14 cellular contexts compared by ENCODE assay signal in genomic region chr13:44853641-44854040, GRCh38.
DNase-seq lines count a peak whose midpoint lies in the region; ATAC-seq, FAIRE-seq and TF ChIP-seq lines count a peak whose summit lies in the region.
"Had no signal": no experiment of that assay in that cellular context is flagged by ENCODE, and none has a peak within 500 bp of the region (broad histone marks: within the 10 kb centered on the region; RNA-seq: fewer than 3 reads in every experiment).

No MANE protein-coding gene starts in this region.

- H3K27ac Mint-ChIP-seq in activated CD8-positive, alpha-beta T cell treated with anti-CD3 and anti-CD28 coated beads for 36 hours, result no peak overlapping the region
- H3K27ac Mint-ChIP-seq: memory B cell had no signal

- TF ChIP-seq POLR2A in A549 (IDR thresholded peaks at IDR 0.05; ENCODE audit: low read length), result no peak

- H3K4me1 ChIP-seq in A549, result peaks cover 20% of the 10 kb centered on the region
- peaks cover 0 to 8% of the 10 kb centered on the region in 2 donors for H3K4me1 ChIP-seq in lung (ENCODE audit: control insufficient read depth in 2 of 2, insufficient read depth in 2 of 2, low read length in 2 of 2)

- CTCF ChIA-PET in A549 (lab: Yijun Ruan, JAX), result interaction anchor here (0.7 kb wide), 1 partner anchor 21 kb away, joined by 3 read pairs; no protein-coding TSS in a partner anchor
- CTCF ChIA-PET in activated CD8-positive, alpha-beta T cell treated with anti-CD3 and anti-CD28 coated beads for 36 hours (lab: Charles Lee), result no interaction called here

- H3K27me3 Mint-ChIP-seq in activated CD8-positive, alpha-beta T cell treated with anti-CD3 and anti-CD28 coated beads for 36 hours, result peaks cover 9% of the 10 kb centered on the region

- no peak overlapping the region for H3K4me3 Mint-ChIP-seq in activated CD8-positive, alpha-beta T cell treated with anti-CD3 and anti-CD28 coated beads for 36 hours
- H3K4me3 Mint-ChIP-seq: memory B cell had no signal

- no peaks in the 10 kb centered on the region for H3K9me3 Mint-ChIP-seq in activated CD8-positive, alpha-beta T cell treated with anti-CD3 and anti-CD28 coated beads for 36 hours
- H3K9me3 Mint-ChIP-seq: memory B cell had no signal

- TF ChIP-seq CTCF in A549 (IDR thresholded peaks at IDR 0.05) (no peak), epithelial cell of proximal tubule (conservative IDR thresholded peaks at IDR 0.05; ENCODE audit: low read depth, low read length) (no peak), lung (IDR thresholded peaks at IDR 0.05; ENCODE audit: control extremely low read depth, extremely low read depth) (no peak)
- TF ChIP-seq CTCF in activated CD8-positive, alpha-beta T cell treated with anti-CD3 and anti-CD28 coated beads for 36 hours (IDR thresholded peaks at IDR 0.05), result no peak

- H3K4me2 ChIP-seq in A549, result peak overlapping the region; percentile 68

- no peaks in the 10 kb centered on the region for H3K27me3 ChIP-seq in lung (ENCODE audit: control insufficient read depth, insufficient read depth)
- H3K27me3 ChIP-seq: testis had no signal

- FAIRE-seq in A549 (lab: Jason Lieb, UNC), result no peak

- no peaks in the 10 kb centered on the region for H3K9me3 ChIP-seq in A549
- H3K9me3 ChIP-seq in lung (ENCODE audit: control insufficient read depth in 2 of 2, insufficient read depth in 1 of 2, low read length in 1 of 2), result no peaks in the 10 kb centered on the region
- H3K9me3 ChIP-seq: testis had no signal

- peak; percentile 20 to 71 for DNase-seq in A549 (ENCODE audit: low read depth in 1 of 2, low spot score in 1 of 2)
- DNase-seq in HuH-7.5 (ENCODE audit: low spot score), result peak; percentile 25
- peak; percentile 80 for DNase-seq in epithelial cell of proximal tubule (ENCODE audit: low read depth)
- peak; percentile 79 for DNase-seq in lung (ENCODE audit: low spot score)
- no peak for DNase-seq in activated T-cell treated with anti-CD3 and anti-CD28 coated beads, Interleukin-2, amount 50 U/mL, for 1 hour
- no peak for DNase-seq in activated CD8-positive, alpha-beta T cell treated with anti-CD3 and anti-CD28 coated beads for 36 hours
- DNase-seq in activated gamma-delta T cell treated with Interleukin-2 at 50 U/mL for 16 hours, result no peak
- DNase-seq: activated CD4-positive, CD25-positive, alpha-beta regulatory T cell treated with anti-CD3 and anti-CD28 coated beads, Interleukin-2, amount 50 U/mL, for 72 hours; activated gamma-delta T cell; NCI-H2171; retina; testis had no signal

- WGBS in A549 (ENCODE audit: missing lambda C conversion rate), result 2% methylated on average over 3 of the region's 3 CpGs
- 48 to 74% methylated on average over 3 of the region's 3 CpGs for WGBS in lung, 2 donors

- H3K4me1 Mint-ChIP-seq in activated CD8-positive, alpha-beta T cell treated with anti-CD3 and anti-CD28 coated beads for 36 hours (ENCODE audit: low read depth), result no peaks in the 10 kb centered on the region
- H3K4me1 Mint-ChIP-seq: memory B cell had no signal

- POLR2A ChIA-PET in A549 (lab: Yijun Ruan, JAX), result interaction anchor here (0.6 kb wide), 1 partner anchor 44 kb away, joined by 4 read pairs; no protein-coding TSS in a partner anchor
- POLR2A ChIA-PET in activated CD8-positive, alpha-beta T cell treated with anti-CD3 and anti-CD28 coated beads for 36 hours (lab: Charles Lee), result no interaction called here

- peak in 1 of 2 experiments; percentile 69; a peak in 3 of 6 replicates for ATAC-seq in A549
- no peak for ATAC-seq in lung (ENCODE audit: insufficient read depth, low FRiP score)
- no peak for ATAC-seq in activated CD8-positive, alpha-beta T cell treated with anti-CD3 and anti-CD28 coated beads for 36 hours
- ATAC-seq in HG03571 (IDR thresholded peaks at IDR 0.05; ENCODE audit: unreplicated experiment), result no peak

- H3K4me3 ChIP-seq in A549, result no peak overlapping the region; the same call in 2 of the 3 replicates
- no peak overlapping the region for H3K4me3 ChIP-seq in epithelial cell of proximal tubule (ENCODE audit: low read depth, low read length)
- no peak overlapping the region for H3K4me3 ChIP-seq in lung
- H3K4me3 ChIP-seq: testis had no signal

- intact Hi-C loops in activated CD8-positive, alpha-beta T cell treated with anti-CD3 and anti-CD28 coated beads for 36 hours (cut with micrococcal nuclease), result no loop called here

- TF ChIP-seq EP300 in A549 (IDR thresholded peaks at IDR 0.05), result no peak; a peak in 1 of 5 replicates

- H3K36me3 ChIP-seq in lung (ENCODE audit: control insufficient read depth in 2 of 2, insufficient read depth in 2 of 2, low read length in 2 of 2), result no peaks in the 10 kb centered on the region

- H3K27ac ChIP-seq in A549 (peak overlapping the region; percentile 67 to 73), lung (ENCODE audit: low read depth in 1 of 2, low read length in 1 of 2) (peak overlapping the region in 1 of 2 donors; percentile 90)

- H3K36me3 Mint-ChIP-seq in activated CD8-positive, alpha-beta T cell treated with anti-CD3 and anti-CD28 coated beads for 36 hours (ENCODE audit: low read depth), result no peaks in the 10 kb centered on the region
- H3K36me3 Mint-ChIP-seq: memory B cell had no signal

- peak in 1 of 2 experiments; percentile 27; a peak in 1 of 5 replicates for TF ChIP-seq RAD21 in A549 (conservative IDR thresholded peaks at IDR 0.05 in 1 of 2, IDR thresholded peaks at IDR 0.05 in 1 of 2)

TF ChIP-seq in A549, 52 proteins besides CTCF, POLR2A, EP300 and RAD21:
- no peak for TF ChIP-seq ZC3H11A (IDR thresholded peaks at IDR 0.05)
- TF ChIP-seq CHD2 (IDR thresholded peaks at IDR 0.05; ENCODE audit: low read length, partially characterized antibody), result no peak
- TF ChIP-seq HOXA7 (CRISPR knock-in tag; IDR thresholded peaks at IDR 0.05), result no peak
- peak; percentile 52 for TF ChIP-seq GATA3 (IDR thresholded peaks at IDR 0.05; ENCODE audit: borderline replicate concordance)
- no peak for TF ChIP-seq MAFK (IDR thresholded peaks at IDR 0.05; ENCODE audit: partially characterized antibody)
- no peak for TF ChIP-seq NR3C1 (IDR thresholded peaks at IDR 0.05)
- TF ChIP-seq BHLHE40 (IDR thresholded peaks at IDR 0.05; ENCODE audit: low read depth, low read length), result no peak
- TF ChIP-seq MAZ (IDR thresholded peaks at IDR 0.05; ENCODE audit: borderline replicate concordance, low read depth, low read length), result no peak
- TF ChIP-seq CBX8 (IDR thresholded peaks at IDR 0.05), result no peak
- no peak for TF ChIP-seq ZNF302 (CRISPR knock-in tag; IDR thresholded peaks at IDR 0.05)
- TF ChIP-seq ZFP36 (IDR thresholded peaks at IDR 0.05; ENCODE audit: borderline replicate concordance, partially characterized antibody), result no peak
- no peak for TF ChIP-seq PHF8 (IDR thresholded peaks at IDR 0.05; ENCODE audit: borderline replicate concordance, low read depth)
- TF ChIP-seq, protein P1, sequence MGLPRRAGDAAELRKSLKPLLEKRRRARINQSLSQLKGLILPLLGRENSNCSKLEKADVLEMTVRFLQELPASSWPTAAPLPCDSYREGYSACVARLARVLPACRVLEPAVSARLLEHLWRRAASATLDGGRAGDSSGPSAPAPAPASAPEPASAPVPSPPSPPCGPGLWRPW (IDR thresholded peaks at IDR 0.05), result no peak
- no peak for TF ChIP-seq EHMT2 (IDR thresholded peaks at IDR 0.05; ENCODE audit: low read depth)
- TF ChIP-seq CHD4 (IDR thresholded peaks at IDR 0.05; ENCODE audit: borderline replicate concordance), result no peak
- peak; percentile 35 to 55; a peak in 3 of 4 replicates for TF ChIP-seq CEBPB (IDR thresholded peaks at IDR 0.05)
- peak; percentile 64 for TF ChIP-seq JUNB (IDR thresholded peaks at IDR 0.05)
- TF ChIP-seq HOXB13 (CRISPR knock-in tag; IDR thresholded peaks at IDR 0.05; ENCODE audit: low read depth), result no peak

Comparison
In these comparisons a context has a peak if more than half of its experiments do, and no peak if none do; other contexts are left out.
1. DNase-seq: peak in A549 (2 of 2), HuH-7.5 (single experiment), epithelial cell of proximal tubule (single experiment) and lung (single experiment); none in activated T-cell treated with anti-CD3 and anti-CD28 coated beads, Interleukin-2, amount 50 U/mL, for 1 hour (single experiment), activated CD8-positive, alpha-beta T cell treated with anti-CD3 and anti-CD28 coated beads for 36 hours (single experiment) and activated gamma-delta T cell treated with Interleukin-2 at 50 U/mL for 16 hours (single experiment).